In the genomic region with DNA sequence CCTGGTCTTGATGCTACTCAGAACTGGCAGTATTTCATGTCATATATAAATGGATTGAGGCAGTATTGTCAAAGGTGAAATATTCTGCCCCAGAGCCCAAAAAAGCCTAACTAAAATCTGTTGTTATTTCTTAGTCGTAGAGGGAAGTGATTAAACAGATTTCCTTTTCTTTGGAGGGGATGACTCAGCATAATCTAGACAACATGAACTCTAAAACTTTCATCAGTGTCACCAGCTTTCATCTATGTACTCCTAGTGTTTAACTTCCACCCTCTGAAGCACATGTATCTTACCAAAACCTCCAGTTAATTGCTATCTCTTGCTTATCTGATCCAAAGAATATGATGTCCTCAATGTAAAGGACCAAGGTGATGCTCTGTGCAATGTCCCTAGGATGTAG, we compare ENCODE assay signal across 1 cellular context.
TF ChIP-seq lines count a peak whose summit lies in the region.

No MANE protein-coding gene starts in this region.

TF ChIP-seq in K562, 482 proteins besides CTCF, POLR2A, EP300 and RAD21 (continued from another document and continues in another):
- TF ChIP-seq, protein P1, sequence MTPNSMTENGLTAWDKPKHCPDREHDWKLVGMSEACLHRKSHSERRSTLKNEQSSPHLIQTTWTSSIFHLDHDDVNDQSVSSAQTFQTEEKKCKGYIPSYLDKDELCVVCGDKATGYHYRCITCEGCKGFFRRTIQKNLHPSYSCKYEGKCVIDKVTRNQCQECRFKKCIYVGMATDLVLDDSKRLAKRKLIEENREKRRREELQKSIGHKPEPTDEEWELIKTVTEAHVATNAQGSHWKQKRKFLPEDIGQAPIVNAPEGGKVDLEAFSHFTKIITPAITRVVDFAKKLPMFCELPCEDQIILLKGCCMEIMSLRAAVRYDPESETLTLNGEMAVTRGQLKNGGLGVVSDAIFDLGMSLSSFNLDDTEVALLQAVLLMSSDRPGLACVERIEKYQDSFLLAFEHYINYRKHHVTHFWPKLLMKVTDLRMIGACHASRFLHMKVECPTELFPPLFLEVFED (CRISPR knock-in tag; conservative IDR thresholded peaks at IDR 0.05), result no peak
- TF ChIP-seq ZNF239 (CRISPR knock-in tag; IDR thresholded peaks at IDR 0.05), result no peak
- TF ChIP-seq IFI16 (CRISPR knock-in tag; IDR thresholded peaks at IDR 0.05), result no peak
- TF ChIP-seq, protein P2, sequence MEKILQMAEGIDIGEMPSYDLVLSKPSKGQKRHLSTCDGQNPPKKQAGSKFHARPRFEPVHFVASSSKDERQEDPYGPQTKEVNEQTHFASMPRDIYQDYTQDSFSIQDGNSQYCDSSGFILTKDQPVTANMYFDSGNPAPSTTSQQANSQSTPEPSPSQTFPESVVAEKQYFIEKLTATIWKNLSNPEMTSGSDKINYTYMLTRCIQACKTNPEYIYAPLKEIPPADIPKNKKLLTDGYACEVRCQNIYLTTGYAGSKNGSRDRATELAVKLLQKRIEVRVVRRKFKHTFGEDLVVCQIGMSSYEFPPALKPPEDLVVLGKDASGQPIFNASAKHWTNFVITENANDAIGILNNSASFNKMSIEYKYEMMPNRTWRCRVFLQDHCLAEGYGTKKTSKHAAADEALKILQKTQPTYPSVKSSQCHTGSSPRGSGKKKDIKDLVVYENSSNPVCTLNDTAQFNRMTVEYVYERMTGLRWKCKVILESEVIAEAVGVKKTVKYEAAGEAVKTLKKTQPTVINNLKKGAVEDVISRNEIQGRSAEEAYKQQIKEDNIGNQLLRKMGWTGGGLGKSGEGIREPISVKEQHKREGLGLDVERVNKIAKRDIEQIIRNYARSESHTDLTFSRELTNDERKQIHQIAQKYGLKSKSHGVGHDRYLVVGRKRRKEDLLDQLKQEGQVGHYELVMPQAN (IDR thresholded peaks at IDR 0.05; ENCODE audit: borderline replicate concordance), result no peak
- no peak for TF ChIP-seq TGIF2 (CRISPR knock-in tag; IDR thresholded peaks at IDR 0.05)
- TF ChIP-seq ASH1L (IDR thresholded peaks at IDR 0.05; ENCODE audit: borderline replicate concordance, low read depth, partially characterized antibody), result no peak
- peak; percentile 58 for TF ChIP-seq MEIS2 (IDR thresholded peaks at IDR 0.05; ENCODE audit: partially characterized antibody)
- TF ChIP-seq SMAD4 (CRISPR knock-in tag; conservative IDR thresholded peaks at IDR 0.05), result no peak
- TF ChIP-seq PTTG1 (tag; IDR thresholded peaks at IDR 0.05; ENCODE audit: low read depth), result no peak
- no peak for TF ChIP-seq SMAD2 (IDR thresholded peaks at IDR 0.05; ENCODE audit: low read depth, low read length)
- no peak for TF ChIP-seq GTF2F1 (IDR thresholded peaks at IDR 0.05; ENCODE audit: low read depth, low read length)
- TF ChIP-seq PHF21A (IDR thresholded peaks at IDR 0.05; ENCODE audit: borderline replicate concordance, low read depth), result peak; percentile 69; the same call in 1 of the 2 replicates
- TF ChIP-seq POU5F1 (IDR thresholded peaks at IDR 0.05; ENCODE audit: borderline replicate concordance, low read depth, low read length, partially characterized antibody), result no peak
- TF ChIP-seq, protein P3, sequence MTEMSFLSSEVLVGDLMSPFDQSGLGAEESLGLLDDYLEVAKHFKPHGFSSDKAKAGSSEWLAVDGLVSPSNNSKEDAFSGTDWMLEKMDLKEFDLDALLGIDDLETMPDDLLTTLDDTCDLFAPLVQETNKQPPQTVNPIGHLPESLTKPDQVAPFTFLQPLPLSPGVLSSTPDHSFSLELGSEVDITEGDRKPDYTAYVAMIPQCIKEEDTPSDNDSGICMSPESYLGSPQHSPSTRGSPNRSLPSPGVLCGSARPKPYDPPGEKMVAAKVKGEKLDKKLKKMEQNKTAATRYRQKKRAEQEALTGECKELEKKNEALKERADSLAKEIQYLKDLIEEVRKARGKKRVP (CRISPR knock-in tag; IDR thresholded peaks at IDR 0.05), result no peak
- no peak for TF ChIP-seq PML (IDR thresholded peaks at IDR 0.05; ENCODE audit: low read length)
- TF ChIP-seq, protein P4, sequence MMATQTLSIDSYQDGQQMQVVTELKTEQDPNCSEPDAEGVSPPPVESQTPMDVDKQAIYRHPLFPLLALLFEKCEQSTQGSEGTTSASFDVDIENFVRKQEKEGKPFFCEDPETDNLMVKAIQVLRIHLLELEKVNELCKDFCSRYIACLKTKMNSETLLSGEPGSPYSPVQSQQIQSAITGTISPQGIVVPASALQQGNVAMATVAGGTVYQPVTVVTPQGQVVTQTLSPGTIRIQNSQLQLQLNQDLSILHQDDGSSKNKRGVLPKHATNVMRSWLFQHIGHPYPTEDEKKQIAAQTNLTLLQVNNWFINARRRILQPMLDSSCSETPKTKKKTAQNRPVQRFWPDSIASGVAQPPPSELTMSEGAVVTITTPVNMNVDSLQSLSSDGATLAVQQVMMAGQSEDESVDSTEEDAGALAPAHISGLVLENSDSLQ (IDR thresholded peaks at IDR 0.05), result peak; percentile 11; the same call in 1 of the 2 replicates
- no peak for TF ChIP-seq CBFB (CRISPR knock-in tag; IDR thresholded peaks at IDR 0.05)
- no peak for TF ChIP-seq ZNF695 (CRISPR knock-in tag; IDR thresholded peaks at IDR 0.05)
- peak in 1 of 2 experiments; percentile 87; a peak in 1 of 4 replicates for TF ChIP-seq HDAC1 (IDR thresholded peaks at IDR 0.05)
- TF ChIP-seq, protein P5, sequence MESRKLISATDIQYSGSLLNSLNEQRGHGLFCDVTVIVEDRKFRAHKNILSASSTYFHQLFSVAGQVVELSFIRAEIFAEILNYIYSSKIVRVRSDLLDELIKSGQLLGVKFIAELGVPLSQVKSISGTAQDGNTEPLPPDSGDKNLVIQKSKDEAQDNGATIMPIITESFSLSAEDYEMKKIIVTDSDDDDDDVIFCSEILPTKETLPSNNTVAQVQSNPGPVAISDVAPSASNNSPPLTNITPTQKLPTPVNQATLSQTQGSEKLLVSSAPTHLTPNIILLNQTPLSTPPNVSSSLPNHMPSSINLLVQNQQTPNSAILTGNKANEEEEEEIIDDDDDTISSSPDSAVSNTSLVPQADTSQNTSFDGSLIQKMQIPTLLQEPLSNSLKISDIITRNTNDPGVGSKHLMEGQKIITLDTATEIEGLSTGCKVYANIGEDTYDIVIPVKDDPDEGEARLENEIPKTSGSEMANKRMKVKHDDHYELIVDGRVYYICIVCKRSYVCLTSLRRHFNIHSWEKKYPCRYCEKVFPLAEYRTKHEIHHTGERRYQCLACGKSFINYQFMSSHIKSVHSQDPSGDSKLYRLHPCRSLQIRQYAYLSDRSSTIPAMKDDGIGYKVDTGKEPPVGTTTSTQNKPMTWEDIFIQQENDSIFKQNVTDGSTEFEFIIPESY (CRISPR knock-in tag; IDR thresholded peaks at IDR 0.05), result no peak
- TF ChIP-seq, protein P6, sequence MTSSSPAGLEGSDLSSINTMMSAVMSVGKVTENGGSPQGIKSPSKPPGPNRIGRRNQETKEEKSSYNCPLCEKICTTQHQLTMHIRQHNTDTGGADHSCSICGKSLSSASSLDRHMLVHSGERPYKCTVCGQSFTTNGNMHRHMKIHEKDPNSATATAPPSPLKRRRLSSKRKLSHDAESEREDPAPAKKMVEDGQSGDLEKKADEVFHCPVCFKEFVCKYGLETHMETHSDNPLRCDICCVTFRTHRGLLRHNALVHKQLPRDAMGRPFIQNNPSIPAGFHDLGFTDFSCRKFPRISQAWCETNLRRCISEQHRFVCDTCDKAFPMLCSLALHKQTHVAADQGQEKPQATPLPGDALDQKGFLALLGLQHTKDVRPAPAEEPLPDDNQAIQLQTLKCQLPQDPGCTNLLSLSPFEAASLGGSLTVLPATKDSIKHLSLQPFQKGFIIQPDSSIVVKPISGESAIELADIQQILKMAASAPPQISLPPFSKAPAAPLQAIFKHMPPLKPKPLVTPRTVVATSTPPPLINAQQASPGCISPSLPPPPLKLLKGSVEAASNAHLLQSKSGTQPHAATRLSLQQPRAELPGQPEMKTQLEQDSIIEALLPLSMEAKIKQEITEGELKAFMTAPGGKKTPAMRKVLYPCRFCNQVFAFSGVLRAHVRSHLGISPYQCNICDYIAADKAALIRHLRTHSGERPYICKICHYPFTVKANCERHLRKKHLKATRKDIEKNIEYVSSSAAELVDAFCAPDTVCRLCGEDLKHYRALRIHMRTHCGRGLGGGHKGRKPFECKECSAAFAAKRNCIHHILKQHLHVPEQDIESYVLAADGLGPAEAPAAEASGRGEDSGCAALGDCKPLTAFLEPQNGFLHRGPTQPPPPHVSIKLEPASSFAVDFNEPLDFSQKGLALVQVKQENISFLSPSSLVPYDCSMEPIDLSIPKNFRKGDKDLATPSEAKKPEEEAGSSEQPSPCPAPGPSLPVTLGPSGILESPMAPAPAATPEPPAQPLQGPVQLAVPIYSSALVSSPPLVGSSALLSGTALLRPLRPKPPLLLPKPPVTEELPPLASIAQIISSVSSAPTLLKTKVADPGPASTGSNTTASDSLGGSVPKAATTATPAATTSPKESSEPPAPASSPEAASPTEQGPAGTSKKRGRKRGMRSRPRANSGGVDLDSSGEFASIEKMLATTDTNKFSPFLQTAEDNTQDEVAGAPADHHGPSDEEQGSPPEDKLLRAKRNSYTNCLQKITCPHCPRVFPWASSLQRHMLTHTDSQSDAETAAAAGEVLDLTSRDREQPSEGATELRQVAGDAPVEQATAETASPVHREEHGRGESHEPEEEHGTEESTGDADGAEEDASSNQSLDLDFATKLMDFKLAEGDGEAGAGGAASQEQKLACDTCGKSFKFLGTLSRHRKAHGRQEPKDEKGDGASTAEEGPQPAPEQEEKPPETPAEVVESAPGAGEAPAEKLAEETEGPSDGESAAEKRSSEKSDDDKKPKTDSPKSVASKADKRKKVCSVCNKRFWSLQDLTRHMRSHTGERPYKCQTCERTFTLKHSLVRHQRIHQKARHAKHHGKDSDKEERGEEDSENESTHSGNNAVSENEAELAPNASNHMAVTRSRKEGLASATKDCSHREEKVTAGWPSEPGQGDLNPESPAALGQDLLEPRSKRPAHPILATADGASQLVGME (CRISPR knock-in tag; IDR thresholded peaks at IDR 0.05), result no peak
- TF ChIP-seq KAT7 (CRISPR knock-in tag; IDR thresholded peaks at IDR 0.05; ENCODE audit: borderline replicate concordance), result no peak
- no peak for TF ChIP-seq ZNF174 (CRISPR knock-in tag; IDR thresholded peaks at IDR 0.05)
- no peak for TF ChIP-seq MEF2A (IDR thresholded peaks at IDR 0.05; ENCODE audit: control insufficient read depth, low read depth, low read length)
- TF ChIP-seq ZBTB8A (IDR thresholded peaks at IDR 0.05; ENCODE audit: partially characterized antibody), result no peak
- no peak for TF ChIP-seq ZNF263 (CRISPR knock-in tag; IDR thresholded peaks at IDR 0.05; ENCODE audit: borderline replicate concordance)
- no peak for TF ChIP-seq ZNF175 (CRISPR knock-in tag; IDR thresholded peaks at IDR 0.05; ENCODE audit: low read depth)
- TF ChIP-seq KLF1 (tag; IDR thresholded peaks at IDR 0.05), result no peak
- peak; percentile 98 for TF ChIP-seq MAFK (IDR thresholded peaks at IDR 0.05; ENCODE audit: low read length)
- TF ChIP-seq SAP30 (IDR thresholded peaks at IDR 0.05; ENCODE audit: borderline replicate concordance, insufficient read depth, low read depth, low read length, poor library complexity, severe bottlenecking), result no peak
- TF ChIP-seq SRSF9 (IDR thresholded peaks at IDR 0.05; ENCODE audit: borderline replicate concordance, low read depth, low read length), result no peak
- TF ChIP-seq FOXK1 (CRISPR knock-in tag; IDR thresholded peaks at IDR 0.05; ENCODE audit: borderline replicate concordance), result no peak
- no peak for TF ChIP-seq TCF7 (IDR thresholded peaks at IDR 0.05; ENCODE audit: borderline replicate concordance)
- TF ChIP-seq ZNF12 (CRISPR knock-in tag; IDR thresholded peaks at IDR 0.05), result no peak
- TF ChIP-seq DPF2 (IDR thresholded peaks at IDR 0.05), result peak; percentile 80; the same call in 1 of the 2 replicates
- TF ChIP-seq SIN3A (IDR thresholded peaks at IDR 0.05; ENCODE audit: borderline replicate concordance in 2 of 2, control insufficient read depth in 1 of 2, low read depth in 2 of 2, low read length in 2 of 2), result no peak
- TF ChIP-seq ZNF436 (CRISPR knock-in tag; IDR thresholded peaks at IDR 0.05), result no peak
- no peak for TF ChIP-seq U2AF2 (optimal IDR thresholded peaks at IDR 0.05; ENCODE audit: low read depth, low read length)
- TF ChIP-seq HNRNPL (IDR thresholded peaks at IDR 0.05; ENCODE audit: low read depth, low read length), result no peak
- TF ChIP-seq, protein P7, sequence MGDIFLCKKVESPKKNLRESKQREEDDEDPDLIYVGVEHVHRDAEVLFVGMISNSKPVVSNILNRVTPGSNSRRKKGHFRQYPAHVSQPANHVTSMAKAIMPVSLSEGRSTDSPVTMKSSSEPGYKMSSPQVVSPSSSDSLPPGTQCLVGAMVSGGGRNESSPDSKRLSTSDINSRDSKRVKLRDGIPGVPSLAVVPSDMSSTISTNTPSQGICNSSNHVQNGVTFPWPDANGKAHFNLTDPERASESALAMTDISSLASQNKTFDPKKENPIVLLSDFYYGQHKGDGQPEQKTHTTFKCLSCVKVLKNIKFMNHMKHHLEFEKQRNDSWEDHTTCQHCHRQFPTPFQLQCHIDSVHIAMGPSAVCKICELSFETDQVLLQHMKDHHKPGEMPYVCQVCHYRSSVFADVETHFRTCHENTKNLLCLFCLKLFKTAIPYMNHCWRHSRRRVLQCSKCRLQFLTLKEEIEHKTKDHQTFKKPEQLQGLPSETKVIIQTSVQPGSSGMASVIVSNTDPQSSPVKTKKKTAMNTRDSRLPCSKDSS (IDR thresholded peaks at IDR 0.05; ENCODE audit: low read depth, partially characterized antibody), result no peak
- TF ChIP-seq, protein P8, sequence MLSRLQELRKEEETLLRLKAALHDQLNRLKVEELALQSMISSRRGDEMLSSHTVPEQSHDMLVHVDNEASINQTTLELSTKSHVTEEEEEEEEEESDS (CRISPR knock-in tag; IDR thresholded peaks at IDR 0.05), result no peak
- no peak for TF ChIP-seq ZKSCAN1 (IDR thresholded peaks at IDR 0.05; ENCODE audit: low read depth, low read length)
- TF ChIP-seq NRF1 (conservative IDR thresholded peaks at IDR 0.05 in 1 of 2, IDR thresholded peaks at IDR 0.05 in 1 of 2), result no peak
- TF ChIP-seq ZNF133 (CRISPR knock-in tag; IDR thresholded peaks at IDR 0.05), result no peak
- TF ChIP-seq ZNF785 (CRISPR knock-in tag; IDR thresholded peaks at IDR 0.05), result no peak
- TF ChIP-seq CEBPG (CRISPR knock-in tag; IDR thresholded peaks at IDR 0.05), result no peak
- TF ChIP-seq CEBPG (tag; conservative IDR thresholded peaks at IDR 0.05 in 1 of 2, IDR thresholded peaks at IDR 0.05 in 1 of 2), result no peak
- peak; percentile 99 for TF ChIP-seq MAFF (IDR thresholded peaks at IDR 0.05; ENCODE audit: low read length)
- TF ChIP-seq CREBBP (IDR thresholded peaks at IDR 0.05; ENCODE audit: low read depth, low read length), result no peak
- TF ChIP-seq, protein P9, sequence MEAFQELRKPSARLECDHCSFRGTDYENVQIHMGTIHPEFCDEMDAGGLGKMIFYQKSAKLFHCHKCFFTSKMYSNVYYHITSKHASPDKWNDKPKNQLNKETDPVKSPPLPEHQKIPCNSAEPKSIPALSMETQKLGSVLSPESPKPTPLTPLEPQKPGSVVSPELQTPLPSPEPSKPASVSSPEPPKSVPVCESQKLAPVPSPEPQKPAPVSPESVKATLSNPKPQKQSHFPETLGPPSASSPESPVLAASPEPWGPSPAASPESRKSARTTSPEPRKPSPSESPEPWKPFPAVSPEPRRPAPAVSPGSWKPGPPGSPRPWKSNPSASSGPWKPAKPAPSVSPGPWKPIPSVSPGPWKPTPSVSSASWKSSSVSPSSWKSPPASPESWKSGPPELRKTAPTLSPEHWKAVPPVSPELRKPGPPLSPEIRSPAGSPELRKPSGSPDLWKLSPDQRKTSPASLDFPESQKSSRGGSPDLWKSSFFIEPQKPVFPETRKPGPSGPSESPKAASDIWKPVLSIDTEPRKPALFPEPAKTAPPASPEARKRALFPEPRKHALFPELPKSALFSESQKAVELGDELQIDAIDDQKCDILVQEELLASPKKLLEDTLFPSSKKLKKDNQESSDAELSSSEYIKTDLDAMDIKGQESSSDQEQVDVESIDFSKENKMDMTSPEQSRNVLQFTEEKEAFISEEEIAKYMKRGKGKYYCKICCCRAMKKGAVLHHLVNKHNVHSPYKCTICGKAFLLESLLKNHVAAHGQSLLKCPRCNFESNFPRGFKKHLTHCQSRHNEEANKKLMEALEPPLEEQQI (IDR thresholded peaks at IDR 0.05), result peak; percentile 74; the same call in 1 of the 2 replicates
- TF ChIP-seq NUFIP1 (IDR thresholded peaks at IDR 0.05; ENCODE audit: partially characterized antibody), result no peak
